Comparison of ENCODE assay signal across 20 cellular contexts in the genomic region with DNA sequence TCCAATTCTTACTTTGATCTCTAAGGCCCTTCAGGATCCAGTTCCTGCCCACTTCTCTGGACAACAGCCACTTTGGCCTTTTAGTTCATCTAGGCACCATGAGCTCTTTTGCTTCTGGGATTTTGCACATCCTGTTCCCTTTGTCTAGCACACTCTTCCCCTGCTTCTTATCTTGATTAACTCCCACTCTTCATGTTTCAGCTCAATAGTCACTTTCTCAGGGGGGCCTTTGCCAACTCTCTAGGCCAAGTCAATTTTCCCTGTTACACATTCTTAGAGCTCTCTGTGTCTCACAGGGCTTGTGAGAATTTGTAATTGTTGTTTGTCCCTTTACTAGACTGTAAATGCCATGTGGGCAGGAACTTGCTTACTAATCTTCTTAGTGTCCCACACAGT. TPM values are rescaled to one million over a fixed set of nuclear protein-coding genes. Genes with fewer than 3 reads are reported as not detected.
DNase-seq lines count a peak whose midpoint lies in the region; ATAC-seq and TF ChIP-seq lines count a peak whose summit lies in the region.
"Had no signal": no experiment of that assay in that cellular context is flagged by ENCODE, and none has a peak within 500 bp of the region (broad histone marks: within the 10 kb centered on the region; RNA-seq: fewer than 3 reads in every experiment).

No MANE protein-coding gene starts in this region.

- H3K9ac ChIP-seq in BLaER1 (no peak overlapping the region), MM.1S (ENCODE audit: low read length) (no peak overlapping the region), parathyroid adenoma (no peak overlapping the region)

- DNase-seq in MM.1S (no peak), esophagus squamous epithelium (lab: John Stamatoyannopoulos, UW) (no peak), NCI-H2029 (lab: John Stamatoyannopoulos, UW) (no peak), NCI-H187 treated with DMSO at 0.1 percent for 48 hours (lab: John Stamatoyannopoulos, UW) (no peak)
- DNase-seq: activated CD8-positive, alpha-beta memory T cell treated with anti-CD3 and anti-CD28 coated beads for 24 hours; cerebellar nuclear complex; gastrocnemius medialis; GF-D8; naive B cell; NCI-H1694 treated with DMSO at 0.1 percent for 48 hours; psoas muscle; SHP77 treated with DMSO at 0.1 percent for 48 hours; stimulated activated CD4-positive, alpha-beta T cell treated with anti-CD3 and anti-CD28 coated beads, Interleukin-12 subunit alpha, Interleukin-12 subunit beta, amount 100 ng/mL, for 4 hours; stimulated activated naive CD4-positive, alpha-beta T cell treated with Interleukin-2 at 50 U/mL for 16 hours had no signal

- H3K79me2 ChIP-seq in MM.1S (ENCODE audit: low read length), result peaks cover 19% of the 10 kb centered on the region
- H3K79me2 ChIP-seq in parathyroid adenoma, result no peaks in the 10 kb centered on the region

- H3F3A ChIP-seq in MM.1S (ENCODE audit: insufficient read depth, low read length), result peaks cover 39% of the 10 kb centered on the region

- H4K20me1 ChIP-seq in BLaER1 (peaks cover 9% of the 10 kb centered on the region), MM.1S (ENCODE audit: insufficient read depth, low read length) (no peaks in the 10 kb centered on the region)

- no peak overlapping the region for H2AFZ ChIP-seq in MM.1S (ENCODE audit: low read length)
- H2AFZ ChIP-seq in parathyroid adenoma, result no peak overlapping the region

- peak overlapping the region; percentile 73 for H3K4me2 ChIP-seq in BLaER1
- no peak overlapping the region for H3K4me2 ChIP-seq in MM.1S (ENCODE audit: low read depth, low read length)
- H3K4me2 ChIP-seq in parathyroid adenoma (ENCODE audit: low read length), result no peak overlapping the region

- H3K4me1 ChIP-seq in BLaER1, result peaks cover 72% of the 10 kb centered on the region
- peaks cover 74% of the 10 kb centered on the region for H3K4me1 ChIP-seq in MM.1S (ENCODE audit: low read length)
- peaks cover 20 to 87% (median 38%) of the 10 kb centered on the region in 3 donors for H3K4me1 ChIP-seq in esophagus squamous epithelium
- H3K4me1 ChIP-seq in parathyroid adenoma, result peaks cover 37% of the 10 kb centered on the region

- no peak overlapping the region for H3K4me3 ChIP-seq in BLaER1
- no peak overlapping the region for H3K4me3 ChIP-seq in MM.1S (ENCODE audit: low read length)
- no peak overlapping the region for H3K4me3 ChIP-seq in esophagus squamous epithelium
- H3K4me3 ChIP-seq in parathyroid adenoma (ENCODE audit: low read depth, low read length), result no peak overlapping the region
- H3K4me3 ChIP-seq: gastrocnemius medialis, psoas muscle had no signal

- no peak for TF ChIP-seq CTCF in MM.1S (IDR thresholded peaks at IDR 0.05; ENCODE audit: low read length)
- no peak for TF ChIP-seq CTCF in esophagus squamous epithelium (IDR thresholded peaks at IDR 0.05)
- TF ChIP-seq CTCF in parathyroid adenoma (IDR thresholded peaks at IDR 0.05), result no peak

- intact Hi-C loops in esophagus squamous epithelium (cut with DNase I), result no loop called here

- H3K9me2 ChIP-seq in MM.1S (replicated peaks; ENCODE audit: insufficient read depth, low read length), result no peaks in the 10 kb centered on the region

- H3K27ac ChIP-seq in BLaER1 (no peak overlapping the region; the same call in 1 of the 2 replicates), MM.1S (ENCODE audit: low read length) (peak overlapping the region; percentile 95; the same call in 1 of the 2 replicates), esophagus squamous epithelium (peak overlapping the region; percentile 53 to 91 (median 71)), parathyroid adenoma (peak overlapping the region; percentile 76)
- H3K27ac ChIP-seq: gastrocnemius medialis, psoas muscle had no signal

- no peak for TF ChIP-seq POLR2A in esophagus squamous epithelium (IDR thresholded peaks at IDR 0.05)

- no peak for ATAC-seq in GM21367 (IDR thresholded peaks at IDR 0.05; ENCODE audit: unreplicated experiment)
- no peak for ATAC-seq in HG02970 (IDR thresholded peaks at IDR 0.05; ENCODE audit: low FRiP score, unreplicated experiment)
- ATAC-seq: gastrocnemius medialis, psoas muscle, WTC11 had no signal

- peaks cover 44% of the 10 kb centered on the region for H3K27me3 ChIP-seq in BLaER1
- H3K27me3 ChIP-seq in MM.1S (replicated peaks; ENCODE audit: insufficient read depth, low read length), result no peaks in the 10 kb centered on the region
- peaks cover 0 to 14% (median 0%) of the 10 kb centered on the region in 4 donors for H3K27me3 ChIP-seq in esophagus squamous epithelium
- no peaks in the 10 kb centered on the region for H3K27me3 ChIP-seq in parathyroid adenoma (ENCODE audit: control insufficient read depth, insufficient read depth, low read length)

- no peaks in the 10 kb centered on the region for H3K9me3 ChIP-seq in BLaER1
- no peaks in the 10 kb centered on the region for H3K9me3 ChIP-seq in MM.1S (replicated peaks; ENCODE audit: insufficient read depth, low read length)
- H3K9me3 ChIP-seq in esophagus squamous epithelium, result no peaks in the 10 kb centered on the region
- no peaks in the 10 kb centered on the region for H3K9me3 ChIP-seq in parathyroid adenoma (ENCODE audit: control insufficient read depth, low read length)
- H3K9me3 ChIP-seq: gastrocnemius medialis, psoas muscle had no signal

- no peaks in the 10 kb centered on the region for H3K36me3 ChIP-seq in BLaER1
- H3K36me3 ChIP-seq in MM.1S (replicated peaks; ENCODE audit: insufficient read depth, low read length), result no peaks in the 10 kb centered on the region
- no peaks in the 10 kb centered on the region for H3K36me3 ChIP-seq in esophagus squamous epithelium
- no peaks in the 10 kb centered on the region for H3K36me3 ChIP-seq in parathyroid adenoma (ENCODE audit: control insufficient read depth, insufficient read depth, low read length)
- H3K36me3 ChIP-seq: gastrocnemius medialis had no signal

RNA-seq across cellular contexts. Expression of a gene that starts 58.1 kb away (rescaled TPM):
- total RNA-seq in esophagus squamous epithelium, result 100 to 1,000 TPM in 1 of 4 donors, 10 to 100 TPM in 3; 39.1 to 112 (median 85.7) TPM
- total RNA-seq: T-helper 1 cell treated with Interleukin-12 subunit alpha and Interleukin-12 subunit beta and Interleukin-4 antibody, amounts not matched to agents 30 ng/mL and 1 ng/mL, for 36 hours had no signal
